In genomic region chr19:47879385-47879784, GRCh38 we compare ENCODE assay signal across 2 cellular contexts.
A peak's percentile ranks its signal among the peaks of the same experiment; 100 is the strongest.
TF ChIP-seq lines count a peak whose summit lies in the region.

No MANE protein-coding gene starts in this region.

TF ChIP-seq in HEK293, 187 proteins besides CTCF, POLR2A, EP300 and RAD21:
- peak; percentile 91 for TF ChIP-seq ZNF146 (tag by site-specific recombination; IDR thresholded peaks at IDR 0.05)

TF ChIP-seq in K562, 482 proteins besides CTCF, POLR2A, EP300 and RAD21:
- TF ChIP-seq BCOR (IDR thresholded peaks at IDR 0.05) = 0 out of 2 replicates have a peak, but pooled peaks have one; percentile 52
- peak; percentile 97 for TF ChIP-seq ZNF146 (CRISPR knock-in tag; IDR thresholded peaks at IDR 0.05; ENCODE audit: unreplicated experiment)
